9 cellular contexts compared by ENCODE assay signal in genomic region chr13:49220035-49220855, GRCh38. TPM values are rescaled to one million over a fixed set of nuclear protein-coding genes. Genes with fewer than 3 reads are reported as not detected.
DNase-seq lines count a peak whose midpoint lies in the region; ATAC-seq, FAIRE-seq and TF ChIP-seq lines count a peak whose summit lies in the region.
"Had no signal": no experiment of that assay in that cellular context is flagged by ENCODE, and none has a peak within 500 bp of the region (broad histone marks: within the 10 kb centered on the region; RNA-seq: fewer than 3 reads in every experiment).

Gene MLNR, plus strand, starts transcription at chr13:49220338. Its CDS starts 0 bp downstream, at chr13:49220338.

- no peaks in the 10 kb centered on the region for H3K9me1 ChIP-seq in keratinocyte (ENCODE audit: control insufficient read depth, extremely low read depth, insufficient read depth, low read length)

- H3K27ac ChIP-seq in SJSA1 = no peak within 1 kb of the TSS
- no peak within 1 kb of the TSS for H3K27ac ChIP-seq in body of pancreas
- no peak within 1 kb of the TSS for H3K27ac ChIP-seq in keratinocyte (ENCODE audit: control insufficient read depth, insufficient read depth, low read length)

- H3K9ac ChIP-seq in keratinocyte (ENCODE audit: control insufficient read depth, extremely low read depth, insufficient read depth, low read length) = no peak within 1 kb of the TSS

- H4K20me1 ChIP-seq in keratinocyte (ENCODE audit: control insufficient read depth, extremely low read depth, insufficient read depth, low read length) = no peaks in the 10 kb centered on the region

- ATAC-seq in body of pancreas = peak; percentile 68

- peak within 1 kb of the TSS; percentile 55 for H3K4me3 ChIP-seq in SJSA1
- H3K4me3 ChIP-seq in body of pancreas = no peak within 1 kb of the TSS
- peak within 1 kb of the TSS in 1 of 3 experiments; percentile 31 for H3K4me3 ChIP-seq in keratinocyte (ENCODE audit: control insufficient read depth in 2 of 3, extremely low read depth in 1 of 3, insufficient read depth in 2 of 3, low read depth in 1 of 3, low read length in 3 of 3)
- no peak within 1 kb of the TSS for H3K4me3 ChIP-seq in HAP-1

- dilution Hi-C loops in keratinocyte (cut with MboI; ENCODE audit: extremely low pct_ligation_motif_present, low sequenced_read_pairs) = no loop called here

- peak within 1 kb of the TSS; percentile 30 for H2AFZ ChIP-seq in keratinocyte (ENCODE audit: control insufficient read depth, low read length)

- TF ChIP-seq POLR2A in body of pancreas (IDR thresholded peaks at IDR 0.05) = no peak

- H3K79me2 ChIP-seq in keratinocyte (ENCODE audit: control insufficient read depth, insufficient read depth, low read length) = no peaks in the 10 kb centered on the region

- in situ Hi-C loops in HAP-1 (cut with MboI; ENCODE audit: low sequenced_read_pairs) = no loop called here

- H3K4me1 ChIP-seq in SJSA1 (replicated peaks) (peaks cover 13% of the 10 kb centered on the region), body of pancreas (peaks cover 23% of the 10 kb centered on the region), keratinocyte (ENCODE audit: control insufficient read depth, extremely low read depth, insufficient read depth, low read length) (no peaks in the 10 kb centered on the region), HAP-1 (peaks cover 1% of the 10 kb centered on the region)

- H3K9me3 ChIP-seq in SJSA1 (replicated peaks) (peaks cover 6% of the 10 kb centered on the region), body of pancreas (no peaks in the 10 kb centered on the region), keratinocyte (ENCODE audit: control insufficient read depth, low read depth, low read length) (no peaks in the 10 kb centered on the region), HAP-1 (no peaks in the 10 kb centered on the region)

- TF ChIP-seq CTCF in body of pancreas (IDR thresholded peaks at IDR 0.05) = peak in 3 of 7 experiments; percentile 13 to 40 (median 24)
- no peak for TF ChIP-seq CTCF in keratinocyte (optimal IDR thresholded peaks at IDR 0.05 in 1 of 3, IDR thresholded peaks at IDR 0.05 in 1 of 3, conservative IDR thresholded peaks at IDR 0.05 in 1 of 3; ENCODE audit: extremely low read depth in 1 of 3, insufficient read depth in 2 of 3, low read length in 3 of 3)

- intact Hi-C loops in body of pancreas (cut with DNase I) = no loop called here

- FAIRE-seq in keratinocyte (lab: Jason Lieb, UNC) = no peak

- H3K36me3 ChIP-seq in SJSA1 = no peaks in the 10 kb centered on the region
- no peaks in the 10 kb centered on the region for H3K36me3 ChIP-seq in body of pancreas (replicated peaks in 1 of 2; ENCODE audit: insufficient read depth in 1 of 2, low read depth in 2 of 2)
- H3K36me3 ChIP-seq in keratinocyte (ENCODE audit: control insufficient read depth in 2 of 2, extremely low read depth in 1 of 2, insufficient read depth in 2 of 2, low read length in 2 of 2) = no peaks in the 10 kb centered on the region
- H3K36me3 ChIP-seq in HAP-1 (replicated peaks) = no peaks in the 10 kb centered on the region

- 2 to 11% methylated on average over 14 to 89 of the region's 111 CpGs for WGBS in body of pancreas, 2 donors

- peak within 1 kb of the TSS; percentile 51 for H3K4me2 ChIP-seq in keratinocyte (ENCODE audit: control insufficient read depth, extremely low read depth, insufficient read depth, low read depth, low read length)

- DNase-seq in GM19238 (ENCODE audit: insufficient read length, low spot score) (peak; percentile 38), SJSA1 (ENCODE audit: low read depth in 1 of 2, low spot score in 2 of 2) (peak; percentile 44 to 47), body of pancreas (peak in 3 of 4 donors; percentile 18 to 34 (median 22)), keratinocyte (ENCODE audit: low read depth, low spot score) (no peak), mesenteric fat pad (ENCODE audit: low spot score) (no peak), NCI-H2196 (lab: John Stamatoyannopoulos, UW; ENCODE audit: unreplicated experiment) (no peak), HAP-1 (ENCODE audit: low spot score in 2 of 2) (no peak)
- peak; percentile 12 to 24 (median 18) for DNase-seq in stimulated activated CD4-positive, alpha-beta T cell treated with anti-CD3 and anti-CD28 coated beads, Interleukin-1b, Interleukin-23, amount 100 ng/mL, for 24 hours (ENCODE audit: low read depth in 4 of 4, low spot score in 1 of 4)

- peaks cover 37% of the 10 kb centered on the region for H3K27me3 ChIP-seq in SJSA1 (replicated peaks)
- H3K27me3 ChIP-seq in body of pancreas = peaks cover 8 to 30% of the 10 kb centered on the region in 2 donors
- peaks cover 76% of the 10 kb centered on the region for H3K27me3 ChIP-seq in keratinocyte (ENCODE audit: control insufficient read depth, extremely low read depth, insufficient read depth, low read length)
- no peaks in the 10 kb centered on the region for H3K27me3 ChIP-seq in HAP-1 (ENCODE audit: low read depth)

RNA-seq across cellular contexts. Expression of gene MLNR, which starts in this region (rescaled TPM):
- total RNA-seq in SJSA1 (2014; rRNA removed; shearing (Covaris generic)) = not detected in 2 replicates
- total RNA-seq in body of pancreas (not detected), mesenteric fat pad (not detected)
- polyA plus RNA-seq in keratinocyte = not detected in 3 replicates
- polyA plus RNA-seq in keratinocyte (2011; ENCODE audit: low read depth) = not detected
- not detected in 2 replicates for polyA plus RNA-seq in keratinocyte (2011; cell fraction: cytosol; rRNA removed)
- polyA plus RNA-seq in keratinocyte (2011; cell fraction: nucleus; rRNA removed) = not detected in 2 replicates
- not detected in 2 replicates for polyA plus RNA-seq in keratinocyte (2012; ENCODE audit: low replicate concordance)
- not detected in 3 replicates for polyA minus RNA-seq in keratinocyte
- polyA minus RNA-seq in keratinocyte (2011; cell fraction: cytosol; rRNA and poly(A)+ RNA removed) = not detected
- not detected in 2 replicates for polyA minus RNA-seq in keratinocyte (2011; cell fraction: nucleus; rRNA and poly(A)+ RNA removed)
- total RNA-seq: T-helper 2 cell treated with Interferon-gamma antibody and Interleukin-4, amounts not matched to agents 100 ng/mL and 5 ng/mL, for 36 hours had no signal

Comparison
In these comparisons a context has a peak if more than half of its experiments do, and no peak if none do; other contexts are left out.
1. Peak in DNase-seq and H3K4me3 ChIP-seq in SJSA1; RNA of the gene not detected or under 1 TPM.
2. Peak in DNase-seq and ATAC-seq in body of pancreas; RNA of the gene not detected or under 1 TPM.
3. DNase-seq: peak in GM19238 (single experiment) and stimulated activated CD4-positive, alpha-beta T cell treated with anti-CD3 and anti-CD28 coated beads, Interleukin-1b, Interleukin-23, amount 100 ng/mL, for 24 hours (4 of 4); none in keratinocyte (single experiment), mesenteric fat pad (single experiment), NCI-H2196 (single experiment) and HAP-1 (0 of 2).